ENCODE assay signal across 1 cellular context in the genomic region with DNA sequence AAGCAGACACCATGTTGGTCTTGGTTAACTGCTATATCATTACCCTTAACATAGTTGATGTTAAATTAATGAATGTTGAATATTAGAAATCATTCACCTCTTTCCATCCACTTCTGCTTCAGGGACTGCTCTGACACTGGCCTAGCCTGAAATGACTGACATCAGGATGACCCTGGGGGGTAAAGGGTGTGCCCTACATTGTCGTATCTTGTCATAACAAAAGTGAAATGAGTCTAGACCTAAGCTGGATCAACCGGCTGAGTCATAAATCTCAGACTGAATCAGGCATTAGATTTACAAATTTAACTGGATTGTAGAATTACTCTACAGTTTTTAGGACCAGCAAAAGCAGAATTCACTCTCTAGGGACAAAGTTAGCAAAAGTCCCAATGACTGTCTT.
TF ChIP-seq lines count a peak whose summit lies in the region.

No MANE protein-coding gene starts in this region.

TF ChIP-seq in SK-N-SH, 30 proteins besides CTCF, POLR2A, EP300 and RAD21 (continued from another document):
- TF ChIP-seq FOXM1 (IDR thresholded peaks at IDR 0.05; ENCODE audit: low read depth) (no peak), JUND (IDR thresholded peaks at IDR 0.05) (no peak), GABPA (IDR thresholded peaks at IDR 0.05; ENCODE audit: low read depth) (no peak), RFX5 (IDR thresholded peaks at IDR 0.05; ENCODE audit: low read length) (no peak), TEAD4 (IDR thresholded peaks at IDR 0.05; ENCODE audit: borderline replicate concordance, insufficient read depth) (no peak), NFIC (IDR thresholded peaks at IDR 0.05; ENCODE audit: borderline replicate concordance) (no peak), EZH2phosphoT487 (IDR thresholded peaks at IDR 0.05; ENCODE audit: borderline replicate concordance, low read depth) (no peak)
- TF ChIP-seq, protein P1, sequence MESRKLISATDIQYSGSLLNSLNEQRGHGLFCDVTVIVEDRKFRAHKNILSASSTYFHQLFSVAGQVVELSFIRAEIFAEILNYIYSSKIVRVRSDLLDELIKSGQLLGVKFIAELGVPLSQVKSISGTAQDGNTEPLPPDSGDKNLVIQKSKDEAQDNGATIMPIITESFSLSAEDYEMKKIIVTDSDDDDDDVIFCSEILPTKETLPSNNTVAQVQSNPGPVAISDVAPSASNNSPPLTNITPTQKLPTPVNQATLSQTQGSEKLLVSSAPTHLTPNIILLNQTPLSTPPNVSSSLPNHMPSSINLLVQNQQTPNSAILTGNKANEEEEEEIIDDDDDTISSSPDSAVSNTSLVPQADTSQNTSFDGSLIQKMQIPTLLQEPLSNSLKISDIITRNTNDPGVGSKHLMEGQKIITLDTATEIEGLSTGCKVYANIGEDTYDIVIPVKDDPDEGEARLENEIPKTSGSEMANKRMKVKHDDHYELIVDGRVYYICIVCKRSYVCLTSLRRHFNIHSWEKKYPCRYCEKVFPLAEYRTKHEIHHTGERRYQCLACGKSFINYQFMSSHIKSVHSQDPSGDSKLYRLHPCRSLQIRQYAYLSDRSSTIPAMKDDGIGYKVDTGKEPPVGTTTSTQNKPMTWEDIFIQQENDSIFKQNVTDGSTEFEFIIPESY (IDR thresholded peaks at IDR 0.05; ENCODE audit: borderline replicate concordance, low read depth): no peak
- TF ChIP-seq, protein P2, sequence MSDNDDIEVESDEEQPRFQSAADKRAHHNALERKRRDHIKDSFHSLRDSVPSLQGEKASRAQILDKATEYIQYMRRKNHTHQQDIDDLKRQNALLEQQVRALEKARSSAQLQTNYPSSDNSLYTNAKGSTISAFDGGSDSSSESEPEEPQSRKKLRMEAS (IDR thresholded peaks at IDR 0.05; ENCODE audit: low read depth): no peak
